Comparison of ENCODE assay signal across 14 cellular contexts in genomic region chr7:137867289-137867688, GRCh38. TPM values are rescaled to one million over a fixed set of nuclear protein-coding genes. Genes with fewer than 3 reads are reported as not detected.
DNase-seq lines count a peak whose midpoint lies in the region; ATAC-seq and TF ChIP-seq lines count a peak whose summit lies in the region.
"Had no signal": no experiment of that assay in that cellular context is flagged by ENCODE, and none has a peak within 500 bp of the region (broad histone marks: within the 10 kb centered on the region; RNA-seq: fewer than 3 reads in every experiment).

No MANE protein-coding gene starts in this region.

- DNase-seq in Right ventricle myocardium superior (no peak), heart left ventricle (peak in 1 of 5 donors; percentile 29), right atrium auricular region (ENCODE audit: low spot score) (no peak), gastrocnemius medialis (no peak), AG20443 (ENCODE audit: low spot score) (no peak)
- DNase-seq in activated naive CD8-positive, alpha-beta T cell treated with anti-CD3 and anti-CD28 coated beads for 36 hours = no peak
- no peak for DNase-seq in stimulated activated naive B cell treated with anti-CD40 and anti-IgM and Interleukin-4, amounts not matched to agents 10 μg/mL and 1 μg/mL and 100 μg/mL, for 72 hours
- DNase-seq: Caco-2; CD8-positive, alpha-beta T cell; DND-41; GDM1 had no signal

- H3K27ac ChIP-seq in heart left ventricle (peak overlapping the region in 5 of 12 donors; percentile 1 to 44 (median 26)), right atrium auricular region (peak overlapping the region; percentile 28 to 81), gastrocnemius medialis (peak overlapping the region in 3 of 4 donors; percentile 36 to 50 (median 44))
- H3K27ac ChIP-seq: A549 had no signal

- intact Hi-C loops in Right ventricle myocardium superior (cut with DNase I) (no loop called here), heart left ventricle (cut with DNase I) (loop anchor here in 2 of 10 donors (2.0 kb wide), 1 partner anchor 32 kb away; no protein-coding TSS in a partner anchor), gastrocnemius medialis (cut with DNase I; ENCODE audit: low total_unique reads) (loop anchor here (1.0 kb wide), 1 partner anchor 32 kb away; no protein-coding TSS in a partner anchor)

- TF ChIP-seq POLR2A in heart left ventricle (IDR thresholded peaks at IDR 0.05) (no peak), gastrocnemius medialis (IDR thresholded peaks at IDR 0.05) (no peak)

- H3K4me1 Mint-ChIP-seq in activated naive CD8-positive, alpha-beta T cell treated with anti-CD3 and anti-CD28 coated beads for 36 hours = peaks cover 5% of the 10 kb centered on the region
- no peaks in the 10 kb centered on the region for H3K4me1 Mint-ChIP-seq in stimulated activated naive B cell treated with anti-CD40 and anti-IgM and Interleukin-4, amounts not matched to agents 10 μg/mL and 1 μg/mL and 100 μg/mL, for 72 hours
- H3K4me1 Mint-ChIP-seq: CD14-positive monocyte had no signal

- in situ Hi-C loops in gastrocnemius medialis (cut with MboI; ENCODE audit: low sequenced_read_pairs in 4 of 4) = no loop called here

- H3K36me3 ChIP-seq in heart left ventricle = peaks cover 0 to 50% (median 12%) of the 10 kb centered on the region in 9 donors
- peaks cover 17% of the 10 kb centered on the region for H3K36me3 ChIP-seq in right atrium auricular region
- H3K36me3 ChIP-seq in gastrocnemius medialis = peaks cover 0 to 5% of the 10 kb centered on the region in 2 donors
- H3K36me3 ChIP-seq: HAP-1 had no signal

- no peak overlapping the region for H3K4me3 Mint-ChIP-seq in activated naive CD8-positive, alpha-beta T cell treated with anti-CD3 and anti-CD28 coated beads for 36 hours
- H3K4me3 Mint-ChIP-seq in stimulated activated naive B cell treated with anti-CD40 and anti-IgM and Interleukin-4, amounts not matched to agents 10 μg/mL and 1 μg/mL and 100 μg/mL, for 72 hours = no peak overlapping the region
- H3K4me3 Mint-ChIP-seq: CD14-positive monocyte; CD8-positive, alpha-beta T cell had no signal

- 49 to 67% (median 56%) methylated on average over 3 of the region's 3 CpGs for WGBS in heart left ventricle, 4 donors

- no peak overlapping the region for H3K27ac Mint-ChIP-seq in activated naive CD8-positive, alpha-beta T cell treated with anti-CD3 and anti-CD28 coated beads for 36 hours
- no peak overlapping the region for H3K27ac Mint-ChIP-seq in stimulated activated naive B cell treated with anti-CD40 and anti-IgM and Interleukin-4, amounts not matched to agents 10 μg/mL and 1 μg/mL and 100 μg/mL, for 72 hours
- H3K27ac Mint-ChIP-seq: CD14-positive monocyte; CD8-positive, alpha-beta T cell had no signal

- H3K27me3 Mint-ChIP-seq in activated naive CD8-positive, alpha-beta T cell treated with anti-CD3 and anti-CD28 coated beads for 36 hours = no peaks in the 10 kb centered on the region
- H3K27me3 Mint-ChIP-seq in stimulated activated naive B cell treated with anti-CD40 and anti-IgM and Interleukin-4, amounts not matched to agents 10 μg/mL and 1 μg/mL and 100 μg/mL, for 72 hours = no peaks in the 10 kb centered on the region

- no peaks in the 10 kb centered on the region for H3K27me3 ChIP-seq in heart left ventricle
- H3K27me3 ChIP-seq in right atrium auricular region = no peaks in the 10 kb centered on the region
- H3K27me3 ChIP-seq in gastrocnemius medialis = no peaks in the 10 kb centered on the region

- peaks cover 47% of the 10 kb centered on the region for H3K36me3 Mint-ChIP-seq in activated naive CD8-positive, alpha-beta T cell treated with anti-CD3 and anti-CD28 coated beads for 36 hours
- peaks cover 54 to 57% of the 10 kb centered on the region in 2 donors for H3K36me3 Mint-ChIP-seq in stimulated activated naive B cell treated with anti-CD40 and anti-IgM and Interleukin-4, amounts not matched to agents 10 μg/mL and 1 μg/mL and 100 μg/mL, for 72 hours

- peaks cover 0 to 22% (median 4%) of the 10 kb centered on the region in 12 donors for H3K4me1 ChIP-seq in heart left ventricle
- peaks cover 0 to 15% of the 10 kb centered on the region in 2 donors for H3K4me1 ChIP-seq in right atrium auricular region
- H3K4me1 ChIP-seq in gastrocnemius medialis = peaks cover 19 to 24% of the 10 kb centered on the region in 2 donors
- H3K4me1 ChIP-seq: A549, Caco-2, HAP-1 had no signal

- TF ChIP-seq CTCF in heart left ventricle (IDR thresholded peaks at IDR 0.05) (no peak), right atrium auricular region (IDR thresholded peaks at IDR 0.05) (peak in 1 of 2 donors; percentile 6), gastrocnemius medialis (IDR thresholded peaks at IDR 0.05 in 4 of 5, conservative IDR thresholded peaks at IDR 0.05 in 1 of 5) (no peak)

- H3K4me3 ChIP-seq in heart left ventricle (no peak overlapping the region), right atrium auricular region (no peak overlapping the region), gastrocnemius medialis (no peak overlapping the region)
- H3K4me3 ChIP-seq: A549, HAP-1 had no signal

- H3K9me3 ChIP-seq in heart left ventricle (peaks cover 0 to 15% (median 4%) of the 10 kb centered on the region in 12 donors), right atrium auricular region (peaks cover 0 to 12% of the 10 kb centered on the region in 2 donors), gastrocnemius medialis (no peaks in the 10 kb centered on the region)

- peak; percentile 82 for ATAC-seq in Right ventricle myocardium superior (ENCODE audit: poor library complexity)
- peak; percentile 78 to 89 (median 86) for ATAC-seq in heart left ventricle
- ATAC-seq in gastrocnemius medialis = no peak
- no peak for ATAC-seq in stimulated activated naive B cell treated with anti-CD40 and anti-IgM and Interleukin-4, amounts not matched to agents 10 μg/mL and 1 μg/mL and 100 μg/mL, for 72 hours (replicated peaks)
- ATAC-seq: A549; CD8-positive, alpha-beta T cell had no signal

- H3K9me3 Mint-ChIP-seq in activated naive CD8-positive, alpha-beta T cell treated with anti-CD3 and anti-CD28 coated beads for 36 hours = peaks cover 20% of the 10 kb centered on the region
- H3K9me3 Mint-ChIP-seq in stimulated activated naive B cell treated with anti-CD40 and anti-IgM and Interleukin-4, amounts not matched to agents 10 μg/mL and 1 μg/mL and 100 μg/mL, for 72 hours = peaks cover 10 to 18% of the 10 kb centered on the region in 2 donors

RNA-seq across cellular contexts. Expression of gene DGKI, which starts 20.5 kb away (rescaled TPM):
- 1.4 TPM for total RNA-seq in Right ventricle myocardium superior
- total RNA-seq in heart left ventricle = 1 to 10 TPM in 6 of 9 donors, under 1 TPM in 3; 0.40 to 4.6 (median 1.2) TPM
- polyA plus RNA-seq in heart left ventricle = under 1 TPM; 0.36 to 0.42 TPM
- 1 to 10 TPM; 4.4 to 5.9 TPM for total RNA-seq in right atrium auricular region
- 1 to 10 TPM in 1 of 4 donors, under 1 TPM in 2, not detected in 1; 0.02 to 1.8 (median 0.07) TPM for total RNA-seq in gastrocnemius medialis
- 1 to 10 TPM; 1.8 to 2.2 TPM for total RNA-seq in activated naive CD8-positive, alpha-beta T cell treated with anti-CD3 and anti-CD28 coated beads for 36 hours
- total RNA-seq: CD8-positive, alpha-beta T cell had no signal
- polyA plus RNA-seq: CD14-positive monocyte had no signal

Comparison
In these comparisons a context has a peak if more than half of its experiments do, and no peak if none do; other contexts are left out.
1. ATAC-seq: peak in Right ventricle myocardium superior (single experiment) and heart left ventricle (4 of 4); none in gastrocnemius medialis (0 of 2) and stimulated activated naive B cell treated with anti-CD40 and anti-IgM and Interleukin-4, amounts not matched to agents 10 μg/mL and 1 μg/mL and 100 μg/mL, for 72 hours (0 of 2).